Comparison of ENCODE assay signal across 10 cellular contexts in genomic region chr10:24209946-24210491, GRCh38. TPM values are rescaled to one million over a fixed set of nuclear protein-coding genes. Genes with fewer than 3 reads are reported as not detected.
DNase-seq lines count a peak whose midpoint lies in the region; ATAC-seq and TF ChIP-seq lines count a peak whose summit lies in the region.
"Had no signal": no experiment of that assay in that cellular context is flagged by ENCODE, and none has a peak within 500 bp of the region (broad histone marks: within the 10 kb centered on the region; RNA-seq: fewer than 3 reads in every experiment).

No MANE protein-coding gene starts in this region.

- peak overlapping the region; percentile 56 for H3K4me3 Mint-ChIP-seq in activated B cell treated with CpG ODN at 0.5 μM for 24 hours
- peak overlapping the region in 3 of 10 donors; percentile 24 to 76 (median 54) for H3K4me3 Mint-ChIP-seq in naive thymus-derived CD8-positive, alpha-beta T cell

- H3K36me3 ChIP-seq in heart left ventricle (no peaks in the 10 kb centered on the region), skeletal muscle tissue (ENCODE audit: control insufficient read depth in 3 of 3, insufficient read depth in 3 of 3, low read length in 3 of 3) (no peaks in the 10 kb centered on the region)
- H3K36me3 ChIP-seq: right lobe of liver had no signal

- H3K9me3 Mint-ChIP-seq in activated B cell treated with CpG ODN at 0.5 μM for 24 hours = peaks cover 2% of the 10 kb centered on the region
- peaks cover 0 to 5% (median 0%) of the 10 kb centered on the region in 9 donors for H3K9me3 Mint-ChIP-seq in naive thymus-derived CD8-positive, alpha-beta T cell

- WGBS in heart left ventricle, 4 donors = 3 to 11% (median 7%) methylated on average over 11 to 12 of the region's 12 CpGs

- no peaks in the 10 kb centered on the region for H3K27me3 ChIP-seq in heart left ventricle
- no peaks in the 10 kb centered on the region for H3K27me3 ChIP-seq in skeletal muscle tissue (ENCODE audit: control insufficient read depth in 3 of 3, insufficient read depth in 3 of 3, low read length in 3 of 3)
- H3K27me3 ChIP-seq: right lobe of liver had no signal

- H3K4me1 Mint-ChIP-seq in activated B cell treated with CpG ODN at 0.5 μM for 24 hours = peaks cover 18% of the 10 kb centered on the region
- H3K4me1 Mint-ChIP-seq in naive thymus-derived CD8-positive, alpha-beta T cell = peaks cover 4 to 19% (median 15%) of the 10 kb centered on the region in 4 donors

- peaks cover 17% of the 10 kb centered on the region for H3K27me3 Mint-ChIP-seq in activated B cell treated with CpG ODN at 0.5 μM for 24 hours
- H3K27me3 Mint-ChIP-seq in naive thymus-derived CD8-positive, alpha-beta T cell = peaks cover 21 to 72% (median 41%) of the 10 kb centered on the region in 5 donors

- H3K27ac ChIP-seq in heart left ventricle (peak overlapping the region in 11 of 12 donors; percentile 86 to 93 (median 88)), skeletal muscle tissue (ENCODE audit: low read depth, low read length) (peak overlapping the region; percentile 91)

- peak overlapping the region; percentile 59 for H3K4me3 ChIP-seq in AG10803 (ENCODE audit: low read length)
- H3K4me3 ChIP-seq in heart left ventricle = peak overlapping the region; percentile 30 to 74 (median 63)
- H3K4me3 ChIP-seq in skeletal muscle tissue (ENCODE audit: low read length in 3 of 3) = peak overlapping the region; percentile 76 to 81 (median 76)

- POLR2A ChIA-PET in activated B cell treated with CpG ODN at 0.5 μM for 24 hours (lab: Charles Lee) = interaction anchor here (0.5 kb wide), 1 partner anchor 14 kb away, joined by 3 read pairs; no protein-coding TSS in a partner anchor
- POLR2A ChIA-PET in naive thymus-derived CD8-positive, alpha-beta T cell (lab: Charles Lee) = no interaction called here

- TF ChIP-seq CTCF in AG10803 (conservative IDR thresholded peaks at IDR 0.05; ENCODE audit: low read length) (no peak), activated B cell treated with CpG ODN at 0.5 μM for 24 hours (IDR thresholded peaks at IDR 0.05) (no peak), heart left ventricle (IDR thresholded peaks at IDR 0.05) (no peak)

- no peak overlapping the region for H3K27ac Mint-ChIP-seq in activated B cell treated with CpG ODN at 0.5 μM for 24 hours
- no peak overlapping the region for H3K27ac Mint-ChIP-seq in naive thymus-derived CD8-positive, alpha-beta T cell
- H3K27ac Mint-ChIP-seq: IgD-negative memory B cell had no signal

- H3K9me3 ChIP-seq in heart left ventricle = no peaks in the 10 kb centered on the region
- no peaks in the 10 kb centered on the region for H3K9me3 ChIP-seq in skeletal muscle tissue (ENCODE audit: control insufficient read depth in 3 of 3, low read length in 3 of 3)
- H3K9me3 ChIP-seq: right lobe of liver had no signal

- H3K4me1 ChIP-seq in heart left ventricle = peaks cover 4 to 77% (median 54%) of the 10 kb centered on the region in 12 donors
- peaks cover 50 to 54% (median 51%) of the 10 kb centered on the region in 3 donors for H3K4me1 ChIP-seq in skeletal muscle tissue (ENCODE audit: control insufficient read depth in 3 of 3, insufficient read depth in 3 of 3, low read length in 3 of 3)

- TF ChIP-seq POLR2A in heart left ventricle (IDR thresholded peaks at IDR 0.05) = no peak

- peak overlapping the region; percentile 81 to 91 (median 89) for H3K9ac ChIP-seq in skeletal muscle tissue (ENCODE audit: low read depth in 1 of 3, low read length in 3 of 3)

- peak; percentile 68 for ATAC-seq in GM19035 (IDR thresholded peaks at IDR 0.05; ENCODE audit: unreplicated experiment)
- ATAC-seq in HG03103 (IDR thresholded peaks at IDR 0.05; ENCODE audit: low read depth, unreplicated experiment) = peak; percentile 64
- ATAC-seq in activated B cell treated with CpG ODN at 0.5 μM for 24 hours (ENCODE audit: low read depth) = peak; percentile 34
- ATAC-seq in heart left ventricle = peak in 3 of 4 donors; percentile 10 to 36 (median 28)
- no peak for ATAC-seq in naive thymus-derived CD8-positive, alpha-beta T cell

- H3K36me3 Mint-ChIP-seq in activated B cell treated with CpG ODN at 0.5 μM for 24 hours (ENCODE audit: low read depth) = no peaks in the 10 kb centered on the region
- no peaks in the 10 kb centered on the region for H3K36me3 Mint-ChIP-seq in naive thymus-derived CD8-positive, alpha-beta T cell
- H3K36me3 Mint-ChIP-seq: IgD-negative memory B cell had no signal

- intact Hi-C loops in activated B cell treated with CpG ODN at 0.5 μM for 24 hours (cut with micrococcal nuclease) (no loop called here), heart left ventricle (cut with DNase I) (loop anchor here in 7 of 10 donors (5.0 to 10.0 kb wide), 6 partner anchors 85 to 297 kb away; no protein-coding TSS in a partner anchor)

- DNase-seq in AG10803 (ENCODE audit: low read depth) (peak; percentile 37), activated B cell treated with CpG ODN at 0.5 μM for 24 hours (no peak), heart left ventricle (peak in 4 of 5 donors; percentile 17 to 44 (median 29)), NCI-H2029 treated with DMSO at 0.1 percent for 48 hours (lab: John Stamatoyannopoulos, UW) (no peak)
- DNase-seq in naive thymus-derived CD8-positive, alpha-beta T cell = no peak
- DNase-seq: right lobe of liver had no signal

- CTCF ChIA-PET in activated B cell treated with CpG ODN at 0.5 μM for 24 hours (lab: Charles Lee) = no interaction called here

RNA-seq across cellular contexts. Expression of gene KIAA1217, which starts 1.1 kb away (rescaled TPM):
- total RNA-seq in activated B cell treated with CpG ODN at 0.5 μM for 24 hours = 0.32 and 0.71 TPM in 2 replicates
- total RNA-seq in heart left ventricle = 10 to 100 TPM; 28.0 to 66.7 (median 38.7) TPM
- polyA plus RNA-seq in heart left ventricle = 10 to 100 TPM; 12.7 to 18.3 TPM
- 16.2 TPM for total RNA-seq in skeletal muscle tissue
- not detected for total RNA-seq in naive thymus-derived CD8-positive, alpha-beta T cell
- polyA plus RNA-seq in naive thymus-derived CD8-positive, alpha-beta T cell = not detected
- polyA plus RNA-seq: IgD-negative memory B cell had no signal

Comparison
In these comparisons a context has a peak if more than half of its experiments do, and no peak if none do; other contexts are left out.
1. DNase-seq: peak in AG10803 (single experiment) and heart left ventricle (4 of 5); none in activated B cell treated with CpG ODN at 0.5 μM for 24 hours (single experiment), naive thymus-derived CD8-positive, alpha-beta T cell (0 of 10) and NCI-H2029 treated with DMSO at 0.1 percent for 48 hours (single experiment).
2. ATAC-seq: peak in GM19035 (single experiment), HG03103 (single experiment), activated B cell treated with CpG ODN at 0.5 μM for 24 hours (single experiment) and heart left ventricle (3 of 4); none in naive thymus-derived CD8-positive, alpha-beta T cell (0 of 2).
3. RNA of gene KIAA1217, which starts 1.1 kb away (total RNA-seq): 28.0 to 66.7 TPM in heart left ventricle and 16.2 TPM in skeletal muscle tissue (single experiment); 0.32 to 0.71 TPM in activated B cell treated with CpG ODN at 0.5 μM for 24 hours and not detected in naive thymus-derived CD8-positive, alpha-beta T cell; every median in the first group is over 10 times any median in the second.
4. Peak in every context shown above with its lines, with median percentiles within 50 percentile points of each other: H3K4me3 ChIP-seq.